In the genomic region with DNA sequence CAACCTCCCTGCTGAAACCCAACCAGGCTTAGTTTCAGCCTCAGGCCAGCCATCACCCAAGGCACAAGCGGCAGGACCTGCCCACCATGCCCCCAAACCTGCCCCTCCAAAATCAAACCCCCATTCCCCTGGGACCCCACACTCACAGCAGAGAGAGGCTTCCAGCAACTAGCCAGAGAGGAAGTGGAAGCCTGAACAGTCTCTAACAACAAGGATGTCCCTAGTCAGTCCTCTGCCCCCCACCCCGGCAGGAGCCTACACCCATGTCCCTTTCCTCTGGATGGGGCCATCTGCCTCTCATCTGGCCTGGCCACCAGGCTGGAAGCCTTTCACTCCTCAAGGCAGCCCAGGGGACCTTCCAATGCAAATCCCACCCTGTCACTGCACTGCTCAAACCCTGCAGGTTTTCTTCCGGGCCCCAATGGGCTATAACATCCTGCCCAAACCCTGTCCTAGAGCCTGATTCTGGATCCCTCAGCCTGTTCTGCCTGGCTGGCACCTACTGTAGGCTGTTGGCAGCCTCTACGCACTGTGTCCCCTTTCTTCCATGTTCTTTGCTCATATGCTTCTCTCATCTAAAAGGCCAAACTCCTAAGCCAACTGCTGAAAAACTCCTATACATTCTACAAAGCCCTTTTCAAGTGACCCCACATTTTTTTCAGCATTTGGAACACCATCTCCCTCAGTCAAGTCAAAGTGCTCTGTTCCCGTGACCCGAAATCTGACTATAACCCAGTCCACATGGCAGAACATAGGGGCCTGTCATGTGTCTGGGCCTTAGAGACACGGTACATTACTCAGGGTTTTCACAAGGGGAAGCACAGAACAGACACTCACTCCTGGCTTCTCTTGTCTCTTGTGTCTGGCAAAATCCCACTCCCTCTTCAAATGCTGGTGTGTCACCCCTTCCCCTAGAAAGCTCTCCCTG, we compare ENCODE assay signal across 8 cellular contexts.
DNase-seq lines count a peak whose midpoint lies in the region; ATAC-seq and TF ChIP-seq lines count a peak whose summit lies in the region.

No MANE protein-coding gene starts in this region.

- H3K9me3 ChIP-seq in vagina: no peaks in the 10 kb centered on the region

- DNase-seq in NCI-H2171 treated with DMSO at 0.1 percent for 48 hours (lab: John Stamatoyannopoulos, UW): peak; percentile 52
- DNase-seq in NCI-H2171 (lab: John Stamatoyannopoulos, UW): no peak
- no peak for DNase-seq in fibroblast of mammary gland (ENCODE audit: low read depth)
- peak in 1 of 2 donors; percentile 76 for DNase-seq in vagina (ENCODE audit: extremely low spot score in 2 of 2)
- DNase-seq in pons (ENCODE audit: low spot score): no peak
- no peak for DNase-seq in HUDEP-2 (lab: John Stamatoyannopoulos, UW; ENCODE audit: unreplicated experiment in 76 of 76)

- no peaks in the 10 kb centered on the region for H3K27me3 ChIP-seq in vagina

- intact Hi-C loops in vagina (cut with DNase I): no loop called here

- H3K4me1 Mint-ChIP-seq in nephron: peaks cover 77% of the 10 kb centered on the region

- H3K4me3 ChIP-seq in fibroblast of mammary gland (ENCODE audit: control insufficient read depth, low read depth, low read length): peak overlapping the region; percentile 33
- H3K4me3 ChIP-seq in vagina: peak overlapping the region; percentile 14 to 33

- no peaks in the 10 kb centered on the region for H3K27me3 Mint-ChIP-seq in nephron (ENCODE audit: low read depth)

- ATAC-seq in HG03378 (IDR thresholded peaks at IDR 0.05; ENCODE audit: unreplicated experiment): no peak

- peaks cover 74% of the 10 kb centered on the region for H3K4me1 ChIP-seq in vagina

- no peaks in the 10 kb centered on the region for H3K36me3 ChIP-seq in vagina

- peak overlapping the region; percentile 75 to 83 (median 82) for H3K4me3 Mint-ChIP-seq in nephron

- H3K36me3 Mint-ChIP-seq in nephron (ENCODE audit: low read depth): peaks cover 10% of the 10 kb centered on the region

- TF ChIP-seq CTCF in fibroblast of mammary gland (conservative IDR thresholded peaks at IDR 0.05; ENCODE audit: control insufficient read depth, insufficient read depth, low read depth, low read length): no peak
- no peak for TF ChIP-seq CTCF in nephron (IDR thresholded peaks at IDR 0.05; ENCODE audit: unreplicated experiment in 3 of 3)
- no peak for TF ChIP-seq CTCF in vagina (IDR thresholded peaks at IDR 0.05)

- H3K9me3 Mint-ChIP-seq in nephron: no peaks in the 10 kb centered on the region

- peak overlapping the region; percentile 91 for H3K27ac ChIP-seq in vagina

- peak overlapping the region; percentile 96 to 99 (median 98) for H3K27ac Mint-ChIP-seq in nephron

- no peak for TF ChIP-seq POLR2A in vagina (IDR thresholded peaks at IDR 0.05)
